Comparison of ENCODE assay signal across 8 cellular contexts in genomic region chr12:5003025-5003666, GRCh38. TPM values are rescaled to one million over a fixed set of nuclear protein-coding genes. Genes with fewer than 3 reads are reported as not detected.
DNase-seq lines count a peak whose midpoint lies in the region; ATAC-seq, FAIRE-seq and TF ChIP-seq lines count a peak whose summit lies in the region.

No MANE protein-coding gene starts in this region.

- H3K4me2 ChIP-seq in Loucy (ENCODE audit: low read depth, low read length, poor library complexity, severe bottlenecking), result no peak overlapping the region

- no peak overlapping the region for H3K4me3 Mint-ChIP-seq in MCF 10A (ENCODE audit: unreplicated experiment)

- no peak overlapping the region for H3K27ac Mint-ChIP-seq in MCF 10A (ENCODE audit: low read depth, unreplicated experiment)

- no peaks in the 10 kb centered on the region for H3K9me3 ChIP-seq in Loucy (ENCODE audit: insufficient read depth, low read depth, low read length)

- FAIRE-seq in GM18507 (lab: Jason Lieb, UNC), result peak; percentile 82

- no peaks in the 10 kb centered on the region for H4K20me1 ChIP-seq in Loucy (ENCODE audit: insufficient read depth, low read length, poor library complexity, severe bottlenecking)

- DNase-seq in AG08396 (ENCODE audit: low spot score) (peak; percentile 81), GM18507 (ENCODE audit: extremely low spot score, insufficient read length, low read depth) (peak; percentile 59), RPMI7951 (ENCODE audit: low read depth) (peak; percentile 50), MCF 10A (ENCODE audit: unreplicated experiment) (peak; percentile 57), iPS-NIHi7 (ENCODE audit: extremely low spot score) (peak; percentile 91)
- peak; percentile 23 to 35 (median 31) for DNase-seq in stimulated activated CD4-positive, alpha-beta T cell treated with anti-CD3 and anti-CD28 coated beads, Interleukin-12 subunit alpha, Interleukin-12 subunit beta, amount 100 ng/mL, for 48 hours (ENCODE audit: low read depth in 2 of 3, low spot score in 1 of 3)

- no peaks in the 10 kb centered on the region for H3K9me3 Mint-ChIP-seq in MCF 10A (ENCODE audit: unreplicated experiment)

- CTCF ChIA-PET in MCF 10A (lab: Yijun Ruan, JAX), result interaction anchor here (0.6 to 4.2 kb wide), 6 partner anchors 10 to 421 kb away, joined by 4 to 90 read pairs (median 8); no protein-coding TSS in a partner anchor

- no peaks in the 10 kb centered on the region for H3K79me2 ChIP-seq in Loucy (ENCODE audit: insufficient read depth, low read length)

- no peak for ATAC-seq in HG02571 (IDR thresholded peaks at IDR 0.05; ENCODE audit: unreplicated experiment)

- no peak overlapping the region for H3K4me3 ChIP-seq in Loucy (ENCODE audit: low read length, poor library complexity, severe bottlenecking)

- peak; percentile 98 for TF ChIP-seq CTCF in Loucy (conservative IDR thresholded peaks at IDR 0.05; ENCODE audit: low read length)
- peak; percentile 82 for TF ChIP-seq CTCF in MCF 10A (IDR thresholded peaks at IDR 0.05; ENCODE audit: unreplicated experiment)

- H3K4me1 Mint-ChIP-seq in MCF 10A (ENCODE audit: insufficient read depth, unreplicated experiment), result no peaks in the 10 kb centered on the region

- H3K4me1 ChIP-seq in Loucy (ENCODE audit: insufficient read depth, low read length, poor library complexity, severe bottlenecking), result no peaks in the 10 kb centered on the region

- no peak overlapping the region for H3K9ac ChIP-seq in Loucy (ENCODE audit: low read depth, low read length, poor library complexity, severe bottlenecking)

- H3F3A ChIP-seq in Loucy (ENCODE audit: low read depth), result no peaks in the 10 kb centered on the region

- no TSS peak for BruUV-seq in MCF 10A (replicated peaks; lab: Mats Ljungman, UMichigan)

- H3K9me2 ChIP-seq in Loucy (replicated peaks; ENCODE audit: low read depth, low read length), result no peaks in the 10 kb centered on the region

- intact Hi-C loops in MCF 10A (cut with micrococcal nuclease), result loop anchor here (1.0 kb wide), 1 partner anchor 146 kb away; no protein-coding TSS in a partner anchor

- H3K36me3 Mint-ChIP-seq in MCF 10A (ENCODE audit: insufficient read depth, unreplicated experiment), result no peaks in the 10 kb centered on the region

- no peaks in the 10 kb centered on the region for H3K36me3 ChIP-seq in Loucy (ENCODE audit: insufficient read depth, low read length)

- no peaks in the 10 kb centered on the region for H3K27me3 ChIP-seq in Loucy (ENCODE audit: insufficient read depth, low read length, poor library complexity, severe bottlenecking)

- POLR2A ChIA-PET in MCF 10A (lab: Yijun Ruan, JAX), result interaction anchor here (0.6 kb wide), 1 partner anchor 148 kb away, joined by 3 read pairs; no protein-coding TSS in a partner anchor

- H2AFZ ChIP-seq in Loucy (ENCODE audit: low read length), result peak overlapping the region; percentile 71

- no peaks in the 10 kb centered on the region for H3K27me3 Mint-ChIP-seq in MCF 10A (ENCODE audit: insufficient read depth, unreplicated experiment)

RNA-seq across cellular contexts. Expression of gene KCNA5, which starts 40.5 kb away (rescaled TPM):
- not detected in 2 replicates for total RNA-seq in RPMI7951 (2014; rRNA removed; shearing (Covaris generic))
- not detected in 2 replicates for total RNA-seq in MCF 10A (2022)

Comparison
In these comparisons a context has a peak if more than half of its experiments do, and no peak if none do; other contexts are left out.
1. DNase-seq: peak in every context shown above with its lines; median percentile 91 in iPS-NIHi7; 81 in AG08396; 59 in GM18507; 57 in MCF 10A; 50 in RPMI7951; 31 in stimulated activated CD4-positive, alpha-beta T cell treated with anti-CD3 and anti-CD28 coated beads, Interleukin-12 subunit alpha, Interleukin-12 subunit beta, amount 100 ng/mL, for 48 hours.